ENCODE assay signal across 13 cellular contexts in genomic region chr3:3082547-3082924, GRCh38. TPM values are rescaled to one million over a fixed set of nuclear protein-coding genes. Genes with fewer than 3 reads are reported as not detected.
A peak's percentile ranks its signal among the peaks of the same experiment; 100 is the strongest.
DNase-seq lines count a peak whose midpoint lies in the region; ATAC-seq and TF ChIP-seq lines count a peak whose summit lies in the region.
"Had no signal": no experiment of that assay in that cellular context is flagged by ENCODE, and none has a peak within 500 bp of the region (broad histone marks: within the 10 kb centered on the region; RNA-seq: fewer than 3 reads in every experiment).

No MANE protein-coding gene starts in this region.

- CTCF ChIA-PET in HEK293T (lab: Yijun Ruan, JAX): no interaction called here

- TF ChIP-seq POLR2A in esophagus squamous epithelium (IDR thresholded peaks at IDR 0.05): no peak
- no peak for TF ChIP-seq POLR2A in adrenal gland (IDR thresholded peaks at IDR 0.05)

- intact Hi-C loops in esophagus squamous epithelium (cut with DNase I) (no loop called here), adrenal gland (cut with DNase I) (no loop called here)

- H3K27me3 ChIP-seq in esophagus squamous epithelium: no peaks in the 10 kb centered on the region
- H3K27me3 ChIP-seq in adrenal gland: no peaks in the 10 kb centered on the region
- H3K27me3 ChIP-seq: upper lobe of left lung had no signal

- no peak overlapping the region for H3K27ac ChIP-seq in esophagus squamous epithelium
- no peak overlapping the region for H3K27ac ChIP-seq in adrenal gland
- H3K27ac ChIP-seq: upper lobe of left lung had no signal

- H3K9me3 ChIP-seq in esophagus squamous epithelium (no peaks in the 10 kb centered on the region), adrenal gland (replicated peaks in 1 of 3) (no peaks in the 10 kb centered on the region)
- H3K9me3 ChIP-seq: upper lobe of left lung had no signal

- POLR2A ChIA-PET in HEK293T (lab: Yijun Ruan, JAX): no interaction called here

- DNase-seq in NCI-H2196 (lab: John Stamatoyannopoulos, UW; ENCODE audit: unreplicated experiment) (no peak), HEK293T (ENCODE audit: extremely low spot score) (no peak), esophagus squamous epithelium (lab: John Stamatoyannopoulos, UW) (no peak), adrenal gland (no peak)
- DNase-seq: activated CD4-positive, alpha-beta T cell treated with anti-CD3 and anti-CD28 coated beads, Interleukin-2, amount 50 U/mL, for 1 hour; activated effector memory CD4-positive, alpha-beta T cell treated with anti-CD3 and anti-CD28 coated beads, Interleukin-2, amount 50 U/mL, for 16 hours; T-helper 2 cell; upper lobe of left lung had no signal

- no peaks in the 10 kb centered on the region for H3K36me3 ChIP-seq in esophagus squamous epithelium
- H3K36me3 ChIP-seq in adrenal gland (replicated peaks in 1 of 2): no peaks in the 10 kb centered on the region
- H3K36me3 ChIP-seq: upper lobe of left lung had no signal

- no peak for TF ChIP-seq CTCF in esophagus squamous epithelium (IDR thresholded peaks at IDR 0.05)
- TF ChIP-seq CTCF in adrenal gland (IDR thresholded peaks at IDR 0.05): no peak

- H3K4me3 ChIP-seq in esophagus squamous epithelium: no peak overlapping the region
- no peak overlapping the region for H3K4me3 ChIP-seq in adrenal gland
- H3K4me3 ChIP-seq: upper lobe of left lung had no signal

- ATAC-seq in GM18502 (IDR thresholded peaks at IDR 0.05; ENCODE audit: poor library complexity, unreplicated experiment): peak; percentile 38
- peak; percentile 16 for ATAC-seq in GM19467 (IDR thresholded peaks at IDR 0.05; ENCODE audit: unreplicated experiment)
- peak; percentile 22 for ATAC-seq in HG02840 (IDR thresholded peaks at IDR 0.05; ENCODE audit: low FRiP score, unreplicated experiment)
- peak; percentile 23 for ATAC-seq in HG03442 (IDR thresholded peaks at IDR 0.05; ENCODE audit: unreplicated experiment)

- H3K4me1 ChIP-seq in esophagus squamous epithelium (no peaks in the 10 kb centered on the region), adrenal gland (replicated peaks in 1 of 2) (no peaks in the 10 kb centered on the region)
- H3K4me1 ChIP-seq: upper lobe of left lung had no signal

TF ChIP-seq in HEK293T, 16 proteins besides CTCF, POLR2A, EP300 and RAD21:
- TF ChIP-seq L3MBTL2 (conservative IDR thresholded peaks at IDR 0.05) (no peak), LEF1 (IDR thresholded peaks at IDR 0.05; ENCODE audit: borderline replicate concordance) (no peak), NFRKB (IDR thresholded peaks at IDR 0.05) (no peak), ARNT (IDR thresholded peaks at IDR 0.05) (no peak), BHLHE40 (IDR thresholded peaks at IDR 0.05; ENCODE audit: borderline replicate concordance) (no peak), FOXK2 (IDR thresholded peaks at IDR 0.05) (no peak), ELF4 (IDR thresholded peaks at IDR 0.05) (no peak), PKNOX1 (IDR thresholded peaks at IDR 0.05) (no peak), CTBP1 (IDR thresholded peaks at IDR 0.05; ENCODE audit: borderline replicate concordance) (no peak), ZNF384 (IDR thresholded peaks at IDR 0.05) (no peak), FOXM1 (IDR thresholded peaks at IDR 0.05; ENCODE audit: borderline replicate concordance) (no peak), TARDBP (IDR thresholded peaks at IDR 0.05) (no peak), HDGF (IDR thresholded peaks at IDR 0.05; ENCODE audit: borderline replicate concordance) (no peak), FOXA1 (IDR thresholded peaks at IDR 0.05) (no peak), SP1 (IDR thresholded peaks at IDR 0.05) (no peak), SUZ12 (IDR thresholded peaks at IDR 0.05) (no peak)
TF ChIP-seq in HEK293T: peak in this region for 0.

RNA-seq across cellular contexts. Expression of gene IL5RA, which starts 27.6 kb away (rescaled TPM):
- total RNA-seq in esophagus squamous epithelium: under 1 TPM in 1 of 4 donors, not detected in 3; 0.95 TPM
- under 1 TPM in 2 of 8 donors, not detected in 6; 0.13 to 0.18 TPM for total RNA-seq in adrenal gland
- under 1 TPM; under 0.01 to 0.13 (median 0.03) TPM for polyA plus RNA-seq in adrenal gland
- total RNA-seq: A673 had no signal

RNA-seq across cellular contexts. Expression of gene TRNT1, which starts 44.2 kb away (rescaled TPM):
- 10 to 100 TPM; 10.3 to 20.8 (median 17.0) TPM for total RNA-seq in esophagus squamous epithelium
- 10 to 100 TPM in 6 of 8 donors, 1 to 10 TPM in 2; 8.4 to 21.4 (median 16.6) TPM for total RNA-seq in adrenal gland
- polyA plus RNA-seq in adrenal gland: 10 to 100 TPM in 1 of 3 donors, 1 to 10 TPM in 2; 8.9 to 32.9 (median 9.4) TPM
